11 cellular contexts compared by ENCODE assay signal in the genomic region with DNA sequence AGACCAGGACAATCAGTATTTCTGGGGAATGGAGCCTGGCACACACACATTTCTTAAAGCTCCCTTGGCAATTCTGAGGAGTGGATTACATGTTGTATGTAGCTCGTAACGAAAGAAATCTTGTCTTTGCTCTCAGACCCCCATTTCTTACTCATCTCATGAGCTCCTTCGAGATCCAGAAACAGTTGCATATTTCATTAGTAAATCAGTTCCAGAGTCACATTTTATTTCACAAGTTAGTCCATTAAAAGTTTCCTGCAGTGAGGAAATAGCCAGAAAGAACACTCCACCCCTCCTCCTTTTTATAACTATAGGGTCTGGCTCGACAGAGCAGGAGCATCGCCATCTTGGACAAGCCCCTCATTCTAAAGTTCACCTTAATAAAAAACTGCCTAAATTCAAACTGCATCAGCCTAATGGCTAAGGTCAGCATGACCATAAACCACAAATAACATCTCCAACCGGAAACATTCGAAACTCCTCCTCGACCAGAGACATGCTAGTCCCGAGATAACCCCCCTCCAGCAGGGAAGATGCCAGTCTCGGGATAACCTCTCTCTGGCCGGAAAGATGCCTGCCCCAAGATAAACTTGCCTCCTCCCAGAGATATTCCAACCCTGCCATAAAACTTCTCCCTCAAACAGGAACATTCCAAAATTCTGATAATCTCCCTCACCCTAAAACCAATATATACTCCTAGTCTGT. TPM values are rescaled to one million over a fixed set of nuclear protein-coding genes. Genes with fewer than 3 reads are reported as not detected.
DNase-seq lines count a peak whose midpoint lies in the region; ATAC-seq and TF ChIP-seq lines count a peak whose summit lies in the region.
"Had no signal": no experiment of that assay in that cellular context is flagged by ENCODE, and none has a peak within 500 bp of the region (broad histone marks: within the 10 kb centered on the region; RNA-seq: fewer than 3 reads in every experiment).

No MANE protein-coding gene starts in this region.

- CTCF ChIA-PET in PC-9 (lab: Charles Lee), result no interaction called here

- DNase-seq in PC-9 (no peak), esophagus squamous epithelium (lab: John Stamatoyannopoulos, UW) (no peak), omental fat pad (ENCODE audit: low spot score) (no peak), upper lobe of right lung (no peak), BE2C (no peak), NCI-H226 (no peak), NCI-H82 (lab: John Stamatoyannopoulos, UW) (no peak)
- DNase-seq: activated naive CD8-positive, alpha-beta T cell treated with anti-CD3 and anti-CD28 coated beads for 36 hours; NCI-H1417 treated with DMSO at 0.1 percent for 48 hours; NCI-H345 had no signal

- H3K27me3 ChIP-seq in PC-9 (ENCODE audit: insufficient read depth, low read depth), result no peaks in the 10 kb centered on the region
- no peaks in the 10 kb centered on the region for H3K27me3 ChIP-seq in esophagus squamous epithelium
- no peaks in the 10 kb centered on the region for H3K27me3 ChIP-seq in upper lobe of right lung
- H3K27me3 ChIP-seq in BE2C, result no peaks in the 10 kb centered on the region

- 51 to 66% methylated on average over 11 of the region's 11 CpGs for WGBS in esophagus squamous epithelium, 2 donors

- peaks cover 89% of the 10 kb centered on the region for H3K4me1 ChIP-seq in PC-9 (replicated peaks; ENCODE audit: insufficient read depth)
- H3K4me1 ChIP-seq in esophagus squamous epithelium, result peaks cover 18 to 99% (median 48%) of the 10 kb centered on the region in 3 donors
- H3K4me1 ChIP-seq in upper lobe of right lung, result peaks cover 34% of the 10 kb centered on the region
- peaks cover 42% of the 10 kb centered on the region for H3K4me1 ChIP-seq in BE2C

- TF ChIP-seq POLR2A in esophagus squamous epithelium (IDR thresholded peaks at IDR 0.05), result no peak

- H3K9me2 ChIP-seq in PC-9 (ENCODE audit: insufficient read depth), result no peaks in the 10 kb centered on the region; the same call in 1 of the 2 replicates

- ATAC-seq in omental fat pad (ENCODE audit: low FRiP score), result peak; percentile 37
- no peak for ATAC-seq in upper lobe of right lung

- H2AFZ ChIP-seq in PC-9, result no peak overlapping the region

- TF ChIP-seq CTCF in PC-9 (conservative IDR thresholded peaks at IDR 0.05) (no peak), esophagus squamous epithelium (IDR thresholded peaks at IDR 0.05) (no peak), omental fat pad (IDR thresholded peaks at IDR 0.05) (no peak), upper lobe of right lung (IDR thresholded peaks at IDR 0.05) (no peak), BE2C (IDR thresholded peaks at IDR 0.05; ENCODE audit: low read depth, low read length) (no peak)

- H3K4me2 ChIP-seq in PC-9, result peak overlapping the region; percentile 44

- H3K9me3 ChIP-seq in PC-9 (ENCODE audit: insufficient read depth, low read depth) (no peaks in the 10 kb centered on the region), esophagus squamous epithelium (no peaks in the 10 kb centered on the region), upper lobe of right lung (no peaks in the 10 kb centered on the region), BE2C (no peaks in the 10 kb centered on the region)

- peaks cover 54% of the 10 kb centered on the region for H4K20me1 ChIP-seq in PC-9 (ENCODE audit: insufficient read depth)

- H3K4me3 ChIP-seq in PC-9, result no peak overlapping the region
- H3K4me3 ChIP-seq in esophagus squamous epithelium, result no peak overlapping the region
- H3K4me3 ChIP-seq in upper lobe of right lung, result no peak overlapping the region
- no peak overlapping the region for H3K4me3 ChIP-seq in BE2C (ENCODE audit: low read depth, low read length)

- peaks cover 99% of the 10 kb centered on the region for H3K79me2 ChIP-seq in PC-9 (ENCODE audit: low read depth)

- H3K27ac ChIP-seq in PC-9, result peak overlapping the region; percentile 66
- H3K27ac ChIP-seq in esophagus squamous epithelium, result peak overlapping the region; percentile 32 to 86 (median 78)
- H3K27ac ChIP-seq in upper lobe of right lung, result peak overlapping the region; percentile 58
- H3K27ac ChIP-seq: C4-2B had no signal

- H3K36me3 ChIP-seq in PC-9 (ENCODE audit: low read depth) (peaks cover 72% of the 10 kb centered on the region), esophagus squamous epithelium (peaks cover 0 to 2% (median 0%) of the 10 kb centered on the region in 3 donors), upper lobe of right lung (no peaks in the 10 kb centered on the region), BE2C (peaks cover 51% of the 10 kb centered on the region)

- BruUV-seq in PC-9 (replicated peaks; lab: Mats Ljungman, UMichigan), result no TSS peak

- intact Hi-C loops in PC-9 (cut with micrococcal nuclease; ENCODE audit: unreplicated experiment) (loop anchor here (2.0 kb wide), 1 partner anchor 27 kb away; no protein-coding TSS in a partner anchor), esophagus squamous epithelium (cut with DNase I) (no loop called here), upper lobe of right lung (cut with DNase I) (no loop called here)

- H3F3A ChIP-seq in PC-9 (ENCODE audit: insufficient read depth, low read depth), result peaks cover 62% of the 10 kb centered on the region

- POLR2A ChIA-PET in PC-9 (lab: Charles Lee; ENCODE audit: unreplicated experiment), result no interaction called here

RNA-seq across cellular contexts. Expression of a gene that starts 7.4 kb away (rescaled TPM):
- 324 and 342 TPM in 2 replicates for total RNA-seq in PC-9 (2021)
- total RNA-seq in esophagus squamous epithelium, result 100 to 1,000 TPM in 1 of 4 donors, 10 to 100 TPM in 3; 66.1 to 108 (median 72.3) TPM
- 100 to 1,000 TPM in 2 of 4 donors, 10 to 100 TPM in 2; 87.2 to 124 (median 94.5) TPM for total RNA-seq in omental fat pad
- 78.3 TPM for total RNA-seq in upper lobe of right lung
- polyA plus RNA-seq in BE2C (2012; ENCODE audit: insufficient read depth, insufficient read length, low read depth), result 18.5 TPM
- total RNA-seq: activated naive CD8-positive, alpha-beta T cell treated with anti-CD3 and anti-CD28 coated beads for 36 hours had no signal
